ENCODE assay signal across 12 cellular contexts in the genomic region with DNA sequence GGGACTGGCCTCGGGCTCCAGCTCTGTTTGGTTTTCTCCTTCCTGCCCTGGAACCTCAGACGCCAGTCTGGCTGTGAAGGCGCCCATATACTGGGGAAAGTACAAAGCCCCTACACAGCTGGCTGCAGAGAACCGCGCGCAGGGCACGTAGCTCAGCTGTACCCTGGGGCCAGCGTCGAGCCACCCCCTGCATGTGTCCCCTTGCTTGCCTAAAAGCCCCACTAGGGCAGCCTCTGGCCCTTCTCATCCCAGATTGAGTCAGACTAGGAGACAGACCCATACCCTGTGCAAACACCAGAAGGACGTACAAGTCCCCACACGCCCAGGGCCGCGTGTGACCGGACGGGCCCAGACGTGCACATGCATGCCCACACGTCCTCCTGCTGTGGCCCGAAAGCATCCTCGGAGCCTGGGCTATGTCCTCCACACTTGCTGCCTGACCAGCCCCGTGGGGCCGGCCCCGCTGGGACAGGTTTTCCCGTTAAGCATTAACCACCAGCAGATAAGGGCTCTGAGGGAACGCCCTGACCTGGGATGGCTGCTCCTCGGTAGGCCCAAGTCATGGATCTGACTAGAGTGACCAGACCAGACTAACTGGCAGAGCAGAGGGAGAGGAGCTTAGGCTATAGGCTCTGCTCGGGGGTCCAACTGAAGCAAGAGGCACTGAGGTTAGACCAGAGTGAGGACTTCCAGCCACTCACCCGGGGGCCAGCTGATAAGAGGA. TPM values are rescaled to one million over a fixed set of nuclear protein-coding genes. Genes with fewer than 3 reads are reported as not detected.
DNase-seq lines count a peak whose midpoint lies in the region; ATAC-seq and TF ChIP-seq lines count a peak whose summit lies in the region.
"Had no signal": no experiment of that assay in that cellular context is flagged by ENCODE, and none has a peak within 500 bp of the region (broad histone marks: within the 10 kb centered on the region; RNA-seq: fewer than 3 reads in every experiment).

No MANE protein-coding gene starts in this region.

- no peak for TF ChIP-seq POLR2A in IMR-90 (IDR thresholded peaks at IDR 0.05; ENCODE audit: low read depth, low read length)

- peak; percentile 91 for DNase-seq in Calu3
- DNase-seq in IMR-90 = no peak
- no peak for DNase-seq in chondrocyte (ENCODE audit: low spot score)
- no peak for DNase-seq in neuronal stem cell (ENCODE audit: low spot score)
- DNase-seq in NCI-H510A treated with DMSO at 0.1 percent for 48 hours (lab: John Stamatoyannopoulos, UW) = no peak
- DNase-seq in activated naive CD4-positive, alpha-beta T cell treated with anti-CD3 and anti-CD28 coated beads, Interleukin-2, amount 50 U/mL, for 16 hours = no peak
- no peak for DNase-seq in activated CD4-positive, alpha-beta T cell treated with anti-CD3 and anti-CD28 coated beads, Interleukin-2, amount 10 ng/mL, durations not matched to agents 24 days and 14 days
- DNase-seq: activated CD4-positive, alpha-beta T cell treated with anti-CD3 and anti-CD28 coated beads for 36 hours; midbrain; stimulated activated CD4-positive, alpha-beta T cell treated with anti-CD3 and anti-CD28 coated beads, Interleukin-2, amount 100 ng/mL, for 24 hours had no signal

- no peak overlapping the region for H2BK5ac ChIP-seq in IMR-90 (ENCODE audit: low read depth, low read length, poor library complexity, severe bottlenecking)
- peak overlapping the region; percentile 85 for H2BK5ac ChIP-seq in neuronal stem cell (ENCODE audit: low read length)

- H3K27ac Mint-ChIP-seq in Calu3 (ENCODE audit: unreplicated experiment) (peak overlapping the region; percentile 91), chondrocyte (ENCODE audit: unreplicated experiment) (peak overlapping the region; percentile 98)
- H3K27ac Mint-ChIP-seq in activated CD4-positive, alpha-beta T cell treated with anti-CD3 and anti-CD28 coated beads, Interleukin-2, amount 10 ng/mL, durations not matched to agents 24 days and 14 days = no peak overlapping the region
- H3K27ac Mint-ChIP-seq: activated CD4-positive, alpha-beta T cell treated with anti-CD3 and anti-CD28 coated beads for 36 hours had no signal

- H2BK15ac ChIP-seq in IMR-90 (ENCODE audit: low read depth, low read length) (no peak overlapping the region), neuronal stem cell (ENCODE audit: low read length) (no peak overlapping the region)

- H3K9me3 Mint-ChIP-seq in Calu3 (ENCODE audit: low read depth, unreplicated experiment) (no peaks in the 10 kb centered on the region), chondrocyte (ENCODE audit: low read depth) (no peaks in the 10 kb centered on the region)
- no peaks in the 10 kb centered on the region for H3K9me3 Mint-ChIP-seq in activated CD4-positive, alpha-beta T cell treated with anti-CD3 and anti-CD28 coated beads, Interleukin-2, amount 10 ng/mL, durations not matched to agents 24 days and 14 days

- H3K79me1 ChIP-seq in IMR-90 (ENCODE audit: low read depth in 1 of 2, low read length in 2 of 2) (no peaks in the 10 kb centered on the region), neuronal stem cell (ENCODE audit: low read depth, low read length) (peaks cover 2% of the 10 kb centered on the region)

- H2BK12ac ChIP-seq in neuronal stem cell (ENCODE audit: low read length) = no peak overlapping the region

- no peak overlapping the region for H2AK9ac ChIP-seq in IMR-90 (replicated peaks; ENCODE audit: low read depth, low read length, poor library complexity)

- dilution Hi-C loops in IMR-90 (cut with HindIII; ENCODE audit: low sequenced_read_pairs, unreplicated experiment) = no loop called here

- H3K27ac ChIP-seq in IMR-90 (ENCODE audit: insufficient read depth, low read length) (no peak overlapping the region), neuronal stem cell (replicated peaks; ENCODE audit: low read length) (no peak overlapping the region)

- 86% methylated on average over 7 of the region's 27 CpGs; no CpG with 5 or more reads in 1 of the 2 experiments for WGBS in IMR-90 (ENCODE audit: extremely low coverage in 2 of 2, insufficient read length in 1 of 2), 2 experiments
- WGBS in neuronal stem cell (ENCODE audit: extremely low coverage in 2 of 2, insufficient read length in 2 of 2, insufficient replicate concordance in 1 of 2), 2 donors = no CpG with 5 or more reads among the region's 27 CpGs

- H4K8ac ChIP-seq in IMR-90 (ENCODE audit: low read depth in 2 of 2, low read length in 2 of 2) (no peak overlapping the region), neuronal stem cell (ENCODE audit: low read depth, low read length) (no peak overlapping the region)

- H4K20me1 ChIP-seq in IMR-90 (ENCODE audit: insufficient read depth, low read length) = no peaks in the 10 kb centered on the region

- H3K4me2 ChIP-seq in IMR-90 (ENCODE audit: low read depth, low read length) (no peak overlapping the region), neuronal stem cell (ENCODE audit: insufficient read depth, low read length, poor library complexity, severe bottlenecking) (no peak overlapping the region)

- CTCF ChIA-PET in Calu3 (lab: Charles Lee) = interaction anchor here (0.8 to 5.7 kb wide), 5 partner anchors 68 to 514 kb away, joined by 3 to 117 read pairs (median 4); no protein-coding TSS in a partner anchor
- CTCF ChIA-PET in IMR-90 (lab: Yijun Ruan, JAX) = interaction anchor here (0.8 to 1.8 kb wide), 2 partner anchors 137 to 267 kb away, joined by 5 to 9 read pairs; no protein-coding TSS in a partner anchor

- no peaks in the 10 kb centered on the region for H3K9me1 ChIP-seq in IMR-90 (ENCODE audit: insufficient read depth, low read length)

- TF ChIP-seq CTCF in Calu3 (IDR thresholded peaks at IDR 0.05; ENCODE audit: unreplicated experiment) = no peak
- TF ChIP-seq CTCF in IMR-90 (conservative IDR thresholded peaks at IDR 0.05; ENCODE audit: low read depth, low read length) = no peak
- TF ChIP-seq CTCF in chondrocyte (IDR thresholded peaks at IDR 0.05) = no peak

- BruUV-seq in Calu3 (replicated peaks; lab: Mats Ljungman, UMichigan) (no TSS peak), IMR-90 (replicated peaks; lab: Mats Ljungman, UMichigan) (no TSS peak)

- H2AK5ac ChIP-seq in IMR-90 (ENCODE audit: low read depth, low read length) (no peak overlapping the region), neuronal stem cell (ENCODE audit: low read depth, low read length) (peak overlapping the region; percentile 56)

- H3K14ac ChIP-seq in IMR-90 (replicated peaks; ENCODE audit: low read depth, low read length) = no peak overlapping the region
- H3K14ac ChIP-seq in neuronal stem cell (ENCODE audit: low read length) = peak overlapping the region; percentile 48

- POLR2A ChIA-PET in IMR-90 (lab: Charles Lee; ENCODE audit: unreplicated experiment) = no interaction called here

- H3K36me3 Mint-ChIP-seq in Calu3 (ENCODE audit: insufficient read depth, unreplicated experiment) (peaks cover 43% of the 10 kb centered on the region), chondrocyte (ENCODE audit: low read depth) (no peaks in the 10 kb centered on the region)
- H3K36me3 Mint-ChIP-seq in activated CD4-positive, alpha-beta T cell treated with anti-CD3 and anti-CD28 coated beads, Interleukin-2, amount 10 ng/mL, durations not matched to agents 24 days and 14 days (ENCODE audit: low read depth) = no peaks in the 10 kb centered on the region

- H3K4ac ChIP-seq in IMR-90 (ENCODE audit: low read depth, low read length) (no peak overlapping the region; the same call in 1 of the 2 replicates), neuronal stem cell (ENCODE audit: low read length) (no peak overlapping the region)

- intact Hi-C loops in Calu3 (cut with micrococcal nuclease; ENCODE audit: unreplicated experiment) = loop anchor here (5.0 kb wide), 2 partner anchors 53 to 68 kb away; a partner anchor contains a TSS
- intact Hi-C loops in IMR-90 (cut with micrococcal nuclease) = no loop called here
- intact Hi-C loops in activated CD4-positive, alpha-beta T cell treated with anti-CD3 and anti-CD28 coated beads, Interleukin-2, amount 10 ng/mL, durations not matched to agents 24 days and 14 days (cut with micrococcal nuclease) = no loop called here

- peak overlapping the region; percentile 47 for H3K4me3 Mint-ChIP-seq in Calu3 (ENCODE audit: low read depth, unreplicated experiment)
- no peak overlapping the region for H3K4me3 Mint-ChIP-seq in chondrocyte (ENCODE audit: unreplicated experiment)
- no peak overlapping the region for H3K4me3 Mint-ChIP-seq in activated CD4-positive, alpha-beta T cell treated with anti-CD3 and anti-CD28 coated beads, Interleukin-2, amount 10 ng/mL, durations not matched to agents 24 days and 14 days
- H3K4me3 Mint-ChIP-seq: activated CD4-positive, alpha-beta T cell treated with anti-CD3 and anti-CD28 coated beads for 36 hours had no signal

- H4K91ac ChIP-seq in IMR-90 (ENCODE audit: insufficient read depth, low read depth, low read length) (no peak overlapping the region), neuronal stem cell (ENCODE audit: low read depth, low read length, poor library complexity) (no peak overlapping the region)

- H2BK20ac ChIP-seq in IMR-90 (ENCODE audit: low read depth, low read length) = no peak overlapping the region

- H3K27me3 ChIP-seq in IMR-90 (ENCODE audit: control insufficient read depth, insufficient read depth, low read length) (peaks cover 16% of the 10 kb centered on the region; the same call in 1 of the 2 replicates), neuronal stem cell (ENCODE audit: control insufficient read depth in 3 of 3, insufficient read depth in 3 of 3, low read depth in 1 of 3, low read length in 3 of 3) (peaks cover 0 to 72% (median 0%) of the 10 kb centered on the region in 3 experiments)

- ATAC-seq in IMR-90 (ENCODE audit: low read depth) (no peak), HG03095 (IDR thresholded peaks at IDR 0.05; ENCODE audit: unreplicated experiment) (no peak)
- ATAC-seq: activated CD4-positive, alpha-beta T cell treated with anti-CD3 and anti-CD28 coated beads for 36 hours had no signal

- in situ Hi-C loops in IMR-90 (cut with MboI; ENCODE audit: low sequenced_read_pairs) = no loop called here

- peaks cover 77% of the 10 kb centered on the region for H3K4me1 Mint-ChIP-seq in Calu3 (ENCODE audit: low read depth, unreplicated experiment)
- peaks cover 79% of the 10 kb centered on the region for H3K4me1 Mint-ChIP-seq in chondrocyte (ENCODE audit: low read depth)
- no peaks in the 10 kb centered on the region for H3K4me1 Mint-ChIP-seq in activated CD4-positive, alpha-beta T cell treated with anti-CD3 and anti-CD28 coated beads, Interleukin-2, amount 10 ng/mL, durations not matched to agents 24 days and 14 days
- H3K4me1 Mint-ChIP-seq: activated CD4-positive, alpha-beta T cell treated with anti-CD3 and anti-CD28 coated beads for 36 hours had no signal

- H2BK120ac ChIP-seq in IMR-90 (ENCODE audit: low read depth, low read length) = peak overlapping the region; percentile 13
- H2BK120ac ChIP-seq in neuronal stem cell (ENCODE audit: low read depth, low read length) = no peak overlapping the region

- H3K9me3 ChIP-seq in IMR-90 (ENCODE audit: control insufficient read depth, insufficient read depth, low read length) = no peaks in the 10 kb centered on the region
- H3K9me3 ChIP-seq in neuronal stem cell (replicated peaks in 1 of 2; ENCODE audit: control insufficient read depth in 2 of 2, insufficient read depth in 1 of 2, low read depth in 1 of 2, low read length in 2 of 2) = no peaks in the 10 kb centered on the region

- no peak overlapping the region for H3K23ac ChIP-seq in IMR-90 (ENCODE audit: low read depth, low read length)
- no peak overlapping the region for H3K23ac ChIP-seq in neuronal stem cell (ENCODE audit: low read depth, low read length, poor library complexity)

- H4K5ac ChIP-seq in IMR-90 (ENCODE audit: low read depth, low read length) = no peak overlapping the region

- H3K9ac ChIP-seq in IMR-90 (ENCODE audit: low read depth, low read length) (no peak overlapping the region), neuronal stem cell (ENCODE audit: low read depth, low read length, poor library complexity) (no peak overlapping the region)

- H3K27me3 Mint-ChIP-seq in Calu3 (ENCODE audit: unreplicated experiment) (no peaks in the 10 kb centered on the region), chondrocyte (ENCODE audit: low read depth) (no peaks in the 10 kb centered on the region)
- peaks cover 3% of the 10 kb centered on the region for H3K27me3 Mint-ChIP-seq in activated CD4-positive, alpha-beta T cell treated with anti-CD3 and anti-CD28 coated beads, Interleukin-2, amount 10 ng/mL, durations not matched to agents 24 days and 14 days
- H3K27me3 Mint-ChIP-seq: activated CD4-positive, alpha-beta T cell treated with anti-CD3 and anti-CD28 coated beads for 36 hours had no signal

- H3K4me3 ChIP-seq in IMR-90 (ENCODE audit: insufficient read depth, low read depth, low read length) (no peak overlapping the region), neuronal stem cell (ENCODE audit: low read length in 2 of 2) (no peak overlapping the region)

- H2AFZ ChIP-seq in IMR-90 (replicated peaks; ENCODE audit: low read length, poor library complexity) (peak overlapping the region; percentile 13), neuronal stem cell (ENCODE audit: low read length) (peak overlapping the region; percentile 24)

- peaks cover 15% of the 10 kb centered on the region for H3K4me1 ChIP-seq in IMR-90 (ENCODE audit: control insufficient read depth, insufficient read depth, low read length)
- H3K4me1 ChIP-seq in neuronal stem cell (ENCODE audit: control insufficient read depth in 2 of 2, insufficient read depth in 1 of 2, low read depth in 1 of 2, low read length in 2 of 2) = peaks cover 0 to 18% of the 10 kb centered on the region in 2 donors

- H3K36me3 ChIP-seq in IMR-90 (ENCODE audit: control insufficient read depth, insufficient read depth, low read length) (no peaks in the 10 kb centered on the region), neuronal stem cell (replicated peaks in 1 of 2; ENCODE audit: control insufficient read depth in 2 of 2, insufficient read depth in 2 of 2, low read length in 2 of 2) (no peaks in the 10 kb centered on the region)

- H3K18ac ChIP-seq in IMR-90 (ENCODE audit: low read depth, low read length) (no peak overlapping the region), neuronal stem cell (ENCODE audit: low read length) (peak overlapping the region; percentile 58)

- H3K56ac ChIP-seq in IMR-90 (ENCODE audit: extremely low read depth, insufficient read depth, low read length) = no peak overlapping the region

- TF ChIP-seq RAD21 in IMR-90 (IDR thresholded peaks at IDR 0.05; ENCODE audit: low read length) = no peak

RNA-seq across cellular contexts. Expression of a gene that starts 4.1 kb away (rescaled TPM):
- total RNA-seq in Calu3 (2022) (5.8 and 7.1 TPM in 2 replicates), IMR-90 (2012; rRNA removed) (not detected in 2 replicates), chondrocyte (7.1 to 20.4 TPM (median 7.3 TPM) in 3 replicates)
- not detected in 2 replicates for polyA plus RNA-seq in IMR-90 (2012; rRNA removed)
- not detected in 2 replicates for polyA plus RNA-seq in IMR-90 (2012; cell fraction: cytosol; rRNA removed)
- 0.32 TPM in 1 of 2 replicates, not detected in the other for polyA plus RNA-seq in IMR-90 (2012; cell fraction: nucleus; rRNA removed; ENCODE audit: low replicate concordance)
- not detected for polyA plus RNA-seq in neuronal stem cell (2013, experiment 1 of 2)
- polyA plus RNA-seq in neuronal stem cell (2013, experiment 2 of 2) = not detected
- not detected in 2 replicates for total RNA-seq in activated CD4-positive, alpha-beta T cell treated with anti-CD3 and anti-CD28 coated beads, Interleukin-2, amount 10 ng/mL, durations not matched to agents 24 days and 14 days
- total RNA-seq: activated CD4-positive, alpha-beta T cell treated with anti-CD3 and anti-CD28 coated beads for 36 hours; Daoy had no signal

RNA-seq across cellular contexts. Expression of a gene that starts 8.1 kb away (rescaled TPM):
- total RNA-seq in Calu3 (2022) (1.3 and 1.4 TPM in 2 replicates), IMR-90 (2012; rRNA removed) (not detected in 2 replicates), chondrocyte (1.3 to 3.2 TPM (median 1.4 TPM) in 3 replicates)
- not detected in 2 replicates for polyA plus RNA-seq in IMR-90 (2012; rRNA removed)
- not detected in 2 replicates for polyA plus RNA-seq in IMR-90 (2012; cell fraction: cytosol; rRNA removed)
- 0.25 TPM in 1 of 2 replicates, not detected in the other for polyA plus RNA-seq in IMR-90 (2012; cell fraction: nucleus; rRNA removed; ENCODE audit: low replicate concordance)
- polyA plus RNA-seq in neuronal stem cell (2013, experiment 1 of 2) = 0.13 TPM
- polyA plus RNA-seq in neuronal stem cell (2013, experiment 2 of 2) = not detected
- not detected in 2 replicates for total RNA-seq in activated CD4-positive, alpha-beta T cell treated with anti-CD3 and anti-CD28 coated beads, Interleukin-2, amount 10 ng/mL, durations not matched to agents 24 days and 14 days
- total RNA-seq: activated CD4-positive, alpha-beta T cell treated with anti-CD3 and anti-CD28 coated beads for 36 hours; Daoy had no signal

RNA-seq across cellular contexts. Expression of a gene that starts 22.2 kb away (rescaled TPM):
- total RNA-seq in Calu3 (2022) = not detected in 2 replicates
- total RNA-seq in IMR-90 (2012; rRNA removed) = not detected in 2 replicates
- 0.11 TPM in 1 of 2 replicates, not detected in the other for polyA plus RNA-seq in IMR-90 (2012; rRNA removed)
- polyA plus RNA-seq in IMR-90 (2012; cell fraction: cytosol; rRNA removed) = 0.04 and 0.13 TPM in 2 replicates
- polyA plus RNA-seq in IMR-90 (2012; cell fraction: nucleus; rRNA removed; ENCODE audit: low replicate concordance) = 0.48 TPM in 1 of 2 replicates, not detected in the other
- total RNA-seq in chondrocyte = 7.2 to 27.5 TPM (median 7.4 TPM) in 3 replicates
- polyA plus RNA-seq in neuronal stem cell (2013, experiment 1 of 2) = 0.13 TPM
- polyA plus RNA-seq in neuronal stem cell (2013, experiment 2 of 2) = 0.73 TPM
- total RNA-seq in activated CD4-positive, alpha-beta T cell treated with anti-CD3 and anti-CD28 coated beads, Interleukin-2, amount 10 ng/mL, durations not matched to agents 24 days and 14 days = 303 and 322 TPM in 2 replicates

Comparison
In these comparisons a context has a peak if more than half of its experiments do, and no peak if none do; other contexts are left out.
1. RNA of a gene that starts 22.2 kb away (total RNA-seq): 303 to 322 TPM in activated CD4-positive, alpha-beta T cell treated with anti-CD3 and anti-CD28 coated beads, Interleukin-2, amount 10 ng/mL, durations not matched to agents 24 days and 14 days; 7.2 to 27.5 TPM in chondrocyte, not detected in Calu3 and not detected in IMR-90; every median in the first group is over 10 times any median in the second.